In the genomic region with DNA sequence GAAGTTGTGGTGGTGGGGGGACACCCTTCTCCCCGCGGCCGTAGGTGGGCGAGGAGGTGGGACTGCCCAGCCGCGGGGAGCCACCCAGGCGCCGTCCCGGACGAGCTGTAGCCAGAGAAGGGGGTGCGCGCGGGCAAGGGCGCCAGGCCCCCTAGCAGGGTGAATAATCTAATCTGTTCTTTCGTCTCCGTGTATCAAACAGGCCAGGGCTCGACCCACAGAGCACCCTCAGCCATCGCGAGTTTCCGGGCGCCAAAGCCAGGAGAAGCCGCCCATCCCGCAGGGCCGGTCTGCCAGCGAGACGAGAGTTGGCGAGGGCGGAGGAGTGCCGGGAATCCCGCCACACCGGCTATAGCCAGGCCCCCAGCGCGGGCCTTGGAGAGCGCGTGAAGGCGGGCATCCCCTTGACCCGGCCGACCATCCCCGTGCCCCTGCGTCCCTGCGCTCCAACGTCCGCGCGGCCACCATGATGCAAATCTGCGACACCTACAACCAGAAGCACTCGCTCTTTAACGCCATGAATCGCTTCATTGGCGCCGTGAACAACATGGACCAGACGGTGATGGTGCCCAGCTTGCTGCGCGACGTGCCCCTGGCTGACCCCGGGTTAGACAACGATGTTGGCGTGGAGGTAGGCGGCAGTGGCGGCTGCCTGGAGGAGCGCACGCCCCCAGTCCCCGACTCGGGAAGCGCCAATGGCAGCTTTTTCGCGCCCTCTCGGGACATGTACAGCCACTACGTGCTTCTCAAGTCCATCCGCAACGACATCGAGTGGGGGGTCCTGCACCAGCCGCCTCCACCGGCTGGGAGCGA, we compare ENCODE assay signal across 8 cellular contexts. TPM values are rescaled to one million over a fixed set of nuclear protein-coding genes. Genes with fewer than 3 reads are reported as not detected.
DNase-seq lines count a peak whose midpoint lies in the region; ATAC-seq and TF ChIP-seq lines count a peak whose summit lies in the region.

No MANE protein-coding gene starts in this region.

- CTCF ChIA-PET in activated B cell treated with CpG ODN at 0.5 μM for 24 hours (lab: Charles Lee), result interaction anchor here (1.1 kb wide), 1 partner anchor 75 kb away, joined by 3 read pairs; no protein-coding TSS in a partner anchor

- peak overlapping the region; percentile 64 for H3K27ac ChIP-seq in mesodermal cell (ENCODE audit: low read depth, low read length, severe bottlenecking)

- H3K36me3 ChIP-seq in mesodermal cell (ENCODE audit: control insufficient read depth, insufficient read depth, low read length), result peaks cover 6% of the 10 kb centered on the region

- H3K27ac Mint-ChIP-seq in activated B cell treated with CpG ODN at 0.5 μM for 24 hours, result peak overlapping the region; percentile 92

- H3K4me1 Mint-ChIP-seq in activated B cell treated with CpG ODN at 0.5 μM for 24 hours, result peaks cover 45% of the 10 kb centered on the region

- H3K9me3 ChIP-seq in mesodermal cell (ENCODE audit: control insufficient read depth, low read length), result no peaks in the 10 kb centered on the region

- peak overlapping the region; percentile 89 for H3K4me3 Mint-ChIP-seq in activated B cell treated with CpG ODN at 0.5 μM for 24 hours

- intact Hi-C loops in activated B cell treated with CpG ODN at 0.5 μM for 24 hours (cut with micrococcal nuclease), result loop anchor here (1.0 to 10.0 kb wide), 3 partner anchors 75 to 1364 kb away; a partner anchor contains a TSS

- in situ Hi-C loops in GM13977 (cut with MboI; ENCODE audit: low pct_unique_long_range_greater_than_20kb, low sequenced_read_pairs, unreplicated experiment), result no loop called here

- POLR2A ChIA-PET in activated B cell treated with CpG ODN at 0.5 μM for 24 hours (lab: Charles Lee), result interaction anchor here (0.6 to 5.0 kb wide), 10 partner anchors 62 to 1368 kb away, joined by 3 to 105 read pairs (median 4); no protein-coding TSS in a partner anchor

- 0 to 1% methylated on average over 30 to 37 of the region's 75 CpGs for WGBS in mesodermal cell (ENCODE audit: insufficient coverage in 2 of 2), 2 experiments

- peaks cover 7% of the 10 kb centered on the region for H3K36me3 Mint-ChIP-seq in activated B cell treated with CpG ODN at 0.5 μM for 24 hours (ENCODE audit: low read depth)

- H3K9me3 Mint-ChIP-seq in activated B cell treated with CpG ODN at 0.5 μM for 24 hours, result no peaks in the 10 kb centered on the region

- TF ChIP-seq CTCF in GM13977 (IDR thresholded peaks at IDR 0.05; ENCODE audit: extremely low read depth, insufficient read depth, missing control alignments) (no peak), activated B cell treated with CpG ODN at 0.5 μM for 24 hours (IDR thresholded peaks at IDR 0.05) (no peak)

- ATAC-seq in HG03442 (IDR thresholded peaks at IDR 0.05; ENCODE audit: unreplicated experiment) (peak; percentile 5), activated B cell treated with CpG ODN at 0.5 μM for 24 hours (ENCODE audit: low read depth) (peak; percentile 2)

- DNase-seq in GM13977 (ENCODE audit: low spot score) (peak; percentile 15), activated B cell treated with CpG ODN at 0.5 μM for 24 hours (peak; percentile 29), ecto neural progenitor cell (ENCODE audit: low spot score) (peak; percentile 60), superior temporal gyrus (ENCODE audit: extremely low spot score) (peak; percentile 13), foreskin melanocyte (no peak), SHP77 (lab: John Stamatoyannopoulos, UW) (no peak)

- H3K4me3 ChIP-seq in mesodermal cell (ENCODE audit: extremely low read depth, insufficient read depth, low read length, poor library complexity, severe bottlenecking), result peak overlapping the region; percentile 61

- peaks cover 18% of the 10 kb centered on the region for H3K4me1 ChIP-seq in mesodermal cell (ENCODE audit: control insufficient read depth, insufficient read depth, low read length, poor library complexity, severe bottlenecking)

- no peaks in the 10 kb centered on the region for H3K27me3 Mint-ChIP-seq in activated B cell treated with CpG ODN at 0.5 μM for 24 hours

RNA-seq across cellular contexts. Expression of a gene that starts 3.4 kb away (rescaled TPM):
- total RNA-seq in activated B cell treated with CpG ODN at 0.5 μM for 24 hours, result 28.8 and 29.7 TPM in 2 replicates
- polyA plus RNA-seq in mesodermal cell (2013, experiment 1 of 2), result 46.5 TPM
- 44.2 TPM for polyA plus RNA-seq in mesodermal cell (2013, experiment 2 of 2)

Comparison
In these comparisons a context has a peak if more than half of its experiments do, and no peak if none do; other contexts are left out.
1. DNase-seq: peak in GM13977 (single experiment), activated B cell treated with CpG ODN at 0.5 μM for 24 hours (single experiment), ecto neural progenitor cell (single experiment) and superior temporal gyrus (single experiment); none in foreskin melanocyte (single experiment) and SHP77 (0 of 2).